In the genomic region with DNA sequence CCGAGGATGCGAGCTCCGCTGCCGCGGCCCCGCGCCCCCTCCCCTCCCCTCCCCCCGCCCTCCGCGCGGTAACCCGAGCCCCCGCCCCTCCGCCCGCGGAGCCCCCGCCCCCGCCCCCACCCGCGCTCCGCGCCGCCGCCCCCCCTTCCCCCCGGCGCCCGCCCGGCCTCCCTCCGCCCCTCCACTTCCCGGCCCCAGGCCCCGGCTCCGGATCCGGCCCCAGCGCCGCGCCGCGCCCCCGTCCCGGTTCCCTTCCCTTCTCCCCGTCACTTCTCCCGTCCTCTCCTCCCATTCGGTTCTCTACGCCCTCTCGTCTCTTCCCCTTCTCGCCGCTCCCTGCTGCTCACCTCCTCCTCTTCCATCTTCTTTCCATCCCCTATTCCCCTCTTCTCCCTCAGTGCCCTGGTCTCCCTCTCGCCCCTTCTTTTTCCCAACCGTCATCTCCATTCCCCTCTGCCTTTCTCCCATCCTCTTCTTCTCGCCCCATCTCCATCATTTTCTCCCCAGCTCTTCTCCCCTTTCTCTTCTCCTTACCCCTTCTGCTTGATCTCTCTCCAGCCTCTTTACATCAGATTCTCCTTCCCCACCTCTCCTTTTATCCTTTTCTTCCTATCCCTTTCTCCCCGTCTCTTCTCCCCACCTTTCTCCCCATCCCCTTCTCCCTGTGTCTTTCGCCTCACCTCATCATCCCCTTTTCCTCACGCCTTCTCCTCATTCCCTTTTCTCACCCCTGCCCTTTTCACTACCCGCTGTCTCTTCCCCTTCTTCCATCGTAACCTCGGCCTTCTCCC, we compare ENCODE assay signal across 8 cellular contexts. TPM values are rescaled to one million over a fixed set of nuclear protein-coding genes. Genes with fewer than 3 reads are reported as not detected.
DNase-seq lines count a peak whose midpoint lies in the region; ATAC-seq lines count a peak whose summit lies in the region.

A gene with protein sequence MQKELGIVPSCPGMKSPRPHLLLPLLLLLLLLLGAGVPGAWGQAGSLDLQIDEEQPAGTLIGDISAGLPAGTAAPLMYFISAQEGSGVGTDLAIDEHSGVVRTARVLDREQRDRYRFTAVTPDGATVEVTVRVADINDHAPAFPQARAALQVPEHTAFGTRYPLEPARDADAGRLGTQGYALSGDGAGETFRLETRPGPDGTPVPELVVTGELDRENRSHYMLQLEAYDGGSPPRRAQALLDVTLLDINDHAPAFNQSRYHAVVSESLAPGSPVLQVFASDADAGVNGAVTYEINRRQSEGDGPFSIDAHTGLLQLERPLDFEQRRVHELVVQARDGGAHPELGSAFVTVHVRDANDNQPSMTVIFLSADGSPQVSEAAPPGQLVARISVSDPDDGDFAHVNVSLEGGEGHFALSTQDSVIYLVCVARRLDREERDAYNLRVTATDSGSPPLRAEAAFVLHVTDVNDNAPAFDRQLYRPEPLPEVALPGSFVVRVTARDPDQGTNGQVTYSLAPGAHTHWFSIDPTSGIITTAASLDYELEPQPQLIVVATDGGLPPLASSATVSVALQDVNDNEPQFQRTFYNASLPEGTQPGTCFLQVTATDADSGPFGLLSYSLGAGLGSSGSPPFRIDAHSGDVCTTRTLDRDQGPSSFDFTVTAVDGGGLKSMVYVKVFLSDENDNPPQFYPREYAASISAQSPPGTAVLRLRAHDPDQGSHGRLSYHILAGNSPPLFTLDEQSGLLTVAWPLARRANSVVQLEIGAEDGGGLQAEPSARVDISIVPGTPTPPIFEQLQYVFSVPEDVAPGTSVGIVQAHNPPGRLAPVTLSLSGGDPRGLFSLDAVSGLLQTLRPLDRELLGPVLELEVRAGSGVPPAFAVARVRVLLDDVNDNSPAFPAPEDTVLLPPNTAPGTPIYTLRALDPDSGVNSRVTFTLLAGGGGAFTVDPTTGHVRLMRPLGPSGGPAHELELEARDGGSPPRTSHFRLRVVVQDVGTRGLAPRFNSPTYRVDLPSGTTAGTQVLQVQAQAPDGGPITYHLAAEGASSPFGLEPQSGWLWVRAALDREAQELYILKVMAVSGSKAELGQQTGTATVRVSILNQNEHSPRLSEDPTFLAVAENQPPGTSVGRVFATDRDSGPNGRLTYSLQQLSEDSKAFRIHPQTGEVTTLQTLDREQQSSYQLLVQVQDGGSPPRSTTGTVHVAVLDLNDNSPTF (N-terminal part only) (minus strand): TSS at position 20 of the 791 bp plus-strand sequence. CDS start 14,196 bp downstream, outside the sequence.

- H3K27me3 ChIP-seq in iPS-18a (ENCODE audit: control insufficient read depth, insufficient read depth, low read length), result peaks cover 29% of the 10 kb centered on the region
- H3K27me3 ChIP-seq in skeletal muscle tissue (ENCODE audit: control insufficient read depth in 3 of 3, insufficient read depth in 3 of 3, low read length in 3 of 3), result peaks cover 10 to 35% (median 22%) of the 10 kb centered on the region in 3 donors

- CTCF ChIA-PET in activated CD8-positive, alpha-beta memory T cell treated with anti-CD3 and anti-CD28 coated beads, Interleukin-2, amount 10 ng/mL, durations not matched to agents 7 days and 5 days (lab: Charles Lee), result no interaction called here

- H3K4me1 Mint-ChIP-seq in activated CD8-positive, alpha-beta memory T cell treated with anti-CD3 and anti-CD28 coated beads, Interleukin-2, amount 10 ng/mL, durations not matched to agents 7 days and 5 days, result peaks cover 1% of the 10 kb centered on the region
- peaks cover 4% of the 10 kb centered on the region for H3K4me1 Mint-ChIP-seq in activated naive CD8-positive, alpha-beta T cell treated with anti-CD3 and anti-CD28 coated beads, Interleukin-2, amount 50 U/mL, for 24 hours

- DNase-seq in activated CD8-positive, alpha-beta memory T cell treated with anti-CD3 and anti-CD28 coated beads, Interleukin-2, amount 10 ng/mL, durations not matched to agents 7 days and 5 days, result no peak
- DNase-seq in activated CD8-positive, alpha-beta memory T cell treated with anti-CD3 and anti-CD28 coated beads, Interleukin-2, amount 50 U/mL, for 48 hours, result no peak
- no peak for DNase-seq in activated naive CD8-positive, alpha-beta T cell treated with anti-CD3 and anti-CD28 coated beads, Interleukin-2, amount 50 U/mL, for 24 hours
- DNase-seq in NCI-H526 treated with DMSO at 0.1 percent for 48 hours (lab: John Stamatoyannopoulos, UW), result no peak

- H3K9ac ChIP-seq in iPS-18a (ENCODE audit: low read length), result peak within 1 kb of the TSS; percentile 59
- H3K9ac ChIP-seq in skeletal muscle tissue (ENCODE audit: low read depth in 1 of 3, low read length in 3 of 3), result peak within 1 kb of the TSS; percentile 51 to 70 (median 54)

- no peaks in the 10 kb centered on the region for H3K9me3 Mint-ChIP-seq in activated CD8-positive, alpha-beta memory T cell treated with anti-CD3 and anti-CD28 coated beads, Interleukin-2, amount 10 ng/mL, durations not matched to agents 7 days and 5 days (ENCODE audit: low read depth)
- H3K9me3 Mint-ChIP-seq in activated naive CD8-positive, alpha-beta T cell treated with anti-CD3 and anti-CD28 coated beads, Interleukin-2, amount 50 U/mL, for 24 hours, result no peaks in the 10 kb centered on the region

- peak within 1 kb of the TSS; percentile 27 for H3K4me3 Mint-ChIP-seq in activated CD8-positive, alpha-beta memory T cell treated with anti-CD3 and anti-CD28 coated beads, Interleukin-2, amount 10 ng/mL, durations not matched to agents 7 days and 5 days
- H3K4me3 Mint-ChIP-seq in activated naive CD8-positive, alpha-beta T cell treated with anti-CD3 and anti-CD28 coated beads, Interleukin-2, amount 50 U/mL, for 24 hours, result peak within 1 kb of the TSS; percentile 52

- H3K9me3 ChIP-seq in iPS-18a (ENCODE audit: control insufficient read depth, low read depth, low read length) (no peaks in the 10 kb centered on the region), skeletal muscle tissue (ENCODE audit: control insufficient read depth in 3 of 3, low read length in 3 of 3) (no peaks in the 10 kb centered on the region)

- H3K27me3 Mint-ChIP-seq in activated CD8-positive, alpha-beta memory T cell treated with anti-CD3 and anti-CD28 coated beads, Interleukin-2, amount 10 ng/mL, durations not matched to agents 7 days and 5 days, result peaks cover 16% of the 10 kb centered on the region
- peaks cover 11% of the 10 kb centered on the region for H3K27me3 Mint-ChIP-seq in activated naive CD8-positive, alpha-beta T cell treated with anti-CD3 and anti-CD28 coated beads, Interleukin-2, amount 50 U/mL, for 24 hours

- no peak within 1 kb of the TSS for H3K27ac Mint-ChIP-seq in activated CD8-positive, alpha-beta memory T cell treated with anti-CD3 and anti-CD28 coated beads, Interleukin-2, amount 10 ng/mL, durations not matched to agents 7 days and 5 days
- H3K27ac Mint-ChIP-seq in activated naive CD8-positive, alpha-beta T cell treated with anti-CD3 and anti-CD28 coated beads, Interleukin-2, amount 50 U/mL, for 24 hours, result no peak within 1 kb of the TSS

- peak within 1 kb of the TSS; percentile 68 for H3K4me3 ChIP-seq in iPS-18a (ENCODE audit: low read length)
- H3K4me3 ChIP-seq in skeletal muscle tissue (ENCODE audit: low read length in 3 of 3), result peak within 1 kb of the TSS; percentile 57 to 73 (median 65)

- H3K4me1 ChIP-seq in iPS-18a (ENCODE audit: control insufficient read depth, low read depth, low read length) (peaks cover 9% of the 10 kb centered on the region), skeletal muscle tissue (ENCODE audit: control insufficient read depth in 3 of 3, insufficient read depth in 3 of 3, low read length in 3 of 3) (peaks cover 3 to 19% (median 11%) of the 10 kb centered on the region in 3 donors)

- H3K27ac ChIP-seq in iPS-18a (ENCODE audit: low read length) (no peak within 1 kb of the TSS), skeletal muscle tissue (ENCODE audit: low read depth, low read length) (peak within 1 kb of the TSS; percentile 64)

- ATAC-seq in activated CD8-positive, alpha-beta memory T cell treated with anti-CD3 and anti-CD28 coated beads, Interleukin-2, amount 10 ng/mL, durations not matched to agents 7 days and 5 days, result peak; percentile 29
- ATAC-seq in activated naive CD8-positive, alpha-beta T cell treated with anti-CD3 and anti-CD28 coated beads, Interleukin-2, amount 50 U/mL, for 24 hours, result no peak
- no peak for ATAC-seq in GM21381 (IDR thresholded peaks at IDR 0.05; ENCODE audit: unreplicated experiment)
- ATAC-seq in GM18520 (IDR thresholded peaks at IDR 0.05; ENCODE audit: unreplicated experiment), result no peak

- H3K36me3 ChIP-seq in iPS-18a (ENCODE audit: control insufficient read depth, low read depth, low read length) (no peaks in the 10 kb centered on the region), skeletal muscle tissue (ENCODE audit: control insufficient read depth in 3 of 3, insufficient read depth in 3 of 3, low read length in 3 of 3) (no peaks in the 10 kb centered on the region)

- H3K36me3 Mint-ChIP-seq in activated CD8-positive, alpha-beta memory T cell treated with anti-CD3 and anti-CD28 coated beads, Interleukin-2, amount 10 ng/mL, durations not matched to agents 7 days and 5 days, result peaks cover 1% of the 10 kb centered on the region
- H3K36me3 Mint-ChIP-seq in activated naive CD8-positive, alpha-beta T cell treated with anti-CD3 and anti-CD28 coated beads, Interleukin-2, amount 50 U/mL, for 24 hours (ENCODE audit: low read depth), result no peaks in the 10 kb centered on the region

RNA-seq across cellular contexts. Expression of the gene that starts here (rescaled TPM):
- under 1 TPM; 0.14 to 0.32 TPM for total RNA-seq in activated CD8-positive, alpha-beta memory T cell treated with anti-CD3 and anti-CD28 coated beads, Interleukin-2, amount 10 ng/mL, durations not matched to agents 7 days and 5 days
- 39.1 TPM for total RNA-seq in skeletal muscle tissue

Comparison
In these comparisons a context has a peak if more than half of its experiments do, and no peak if none do; other contexts are left out.
1. RNA of the gene that starts here (total RNA-seq): 39.1 TPM in skeletal muscle tissue (single experiment); 0.14 to 0.32 TPM in activated CD8-positive, alpha-beta memory T cell treated with anti-CD3 and anti-CD28 coated beads, Interleukin-2, amount 10 ng/mL, durations not matched to agents 7 days and 5 days; every median in the first group is over 10 times any median in the second.
2. Peak in ATAC-seq in activated CD8-positive, alpha-beta memory T cell treated with anti-CD3 and anti-CD28 coated beads, Interleukin-2, amount 10 ng/mL, durations not matched to agents 7 days and 5 days; RNA of the gene not detected or under 1 TPM.